Comparison of ENCODE assay signal across 9 cellular contexts in the genomic region with DNA sequence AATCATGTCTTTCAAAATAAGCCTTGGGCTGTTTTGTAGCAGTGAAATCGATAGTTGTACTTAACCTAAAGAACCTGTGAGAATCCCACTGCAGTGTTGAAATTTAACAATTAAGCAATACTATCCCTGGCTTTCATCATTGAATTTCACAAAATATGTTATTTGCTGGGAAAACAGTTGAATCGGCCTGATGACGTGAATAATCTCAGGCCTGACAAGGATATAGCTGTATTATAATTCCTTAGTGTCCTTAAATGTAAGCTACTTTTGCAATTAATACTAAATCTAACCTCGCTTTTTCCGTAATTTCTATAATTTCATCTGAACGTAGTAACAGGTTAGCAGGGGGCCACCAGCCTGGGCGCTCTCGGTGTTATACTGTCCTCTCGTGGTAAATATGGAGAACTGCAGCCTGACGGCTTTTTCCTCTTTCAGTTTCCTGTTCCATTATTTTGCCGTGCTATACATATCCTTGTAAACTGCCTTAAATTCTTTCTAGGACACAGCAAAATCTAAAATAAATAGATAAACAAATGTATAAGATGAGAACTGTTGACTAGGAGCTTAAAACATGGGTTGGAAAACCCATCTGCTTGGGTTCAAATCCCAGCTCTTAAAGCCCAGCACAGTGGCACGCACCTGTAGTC. TPM values are rescaled to one million over a fixed set of nuclear protein-coding genes. Genes with fewer than 3 reads are reported as not detected.
DNase-seq lines count a peak whose midpoint lies in the region; ATAC-seq and TF ChIP-seq lines count a peak whose summit lies in the region.
"Had no signal": no experiment of that assay in that cellular context is flagged by ENCODE, and none has a peak within 500 bp of the region (broad histone marks: within the 10 kb centered on the region; RNA-seq: fewer than 3 reads in every experiment).

No MANE protein-coding gene starts in this region.

- no peak overlapping the region for H3K27ac ChIP-seq in Panc1 (ENCODE audit: low read length)
- H3K27ac ChIP-seq in neutrophil: no peak overlapping the region
- H3K27ac ChIP-seq: SJSA1 had no signal

- H3K4me3 ChIP-seq in Panc1 (ENCODE audit: low read depth in 2 of 2, low read length in 2 of 2): peak overlapping the region in 1 of 2 experiments; percentile 21; a peak in 2 of 4 replicates
- peak overlapping the region; percentile 12 to 47 for H3K4me3 ChIP-seq in neutrophil (ENCODE audit: low read depth in 1 of 2, low read length in 1 of 2)
- H3K4me3 ChIP-seq: SJSA1 had no signal

- intact Hi-C loops in CD14-positive monocyte (cut with micrococcal nuclease): loop anchor here (5.0 to 10.0 kb wide), 4 partner anchors 549 to 721 kb away; no protein-coding TSS in a partner anchor
- intact Hi-C loops in Panc1 (cut with micrococcal nuclease; ENCODE audit: unreplicated experiment): loop anchor here (1.0 to 10.0 kb wide), 5 partner anchors 191 to 774 kb away; no protein-coding TSS in a partner anchor

- H3K36me3 ChIP-seq in Panc1 (ENCODE audit: control insufficient read depth, insufficient read depth, low read length): no peaks in the 10 kb centered on the region
- peaks cover 4% of the 10 kb centered on the region for H3K36me3 ChIP-seq in neutrophil

- POLR2A ChIA-PET in Panc1 (lab: Charles Lee): no interaction called here

- H3K36me3 Mint-ChIP-seq in CD14-positive monocyte (peaks cover 0 to 7% of the 10 kb centered on the region in 2 donors), type B pancreatic cell (no peaks in the 10 kb centered on the region)

- H3K27me3 Mint-ChIP-seq in CD14-positive monocyte (ENCODE audit: low read depth in 3 of 3) (no peaks in the 10 kb centered on the region), type B pancreatic cell (no peaks in the 10 kb centered on the region)

- BruUV-seq in Panc1 (replicated peaks; lab: Mats Ljungman, UMichigan): no TSS peak

- 0 out of 2 replicates have a peak, but pooled peaks cover 3% of the 10 kb centered on the region for H3K4me1 ChIP-seq in Panc1 (ENCODE audit: control insufficient read depth, insufficient read depth, low read length)
- H3K4me1 ChIP-seq in neutrophil (ENCODE audit: control insufficient read depth in 1 of 2, insufficient read depth in 1 of 2, low read depth in 1 of 2, low read length in 1 of 2): peaks cover 7 to 8% of the 10 kb centered on the region in 2 experiments
- H3K4me1 ChIP-seq: SJSA1 had no signal

- H3K27ac Mint-ChIP-seq in CD14-positive monocyte: peak overlapping the region in 4 of 7 donors; percentile 10 to 61 (median 40)
- H3K27ac Mint-ChIP-seq in type B pancreatic cell: no peak overlapping the region

- H3K4me3 Mint-ChIP-seq in CD14-positive monocyte (peak overlapping the region; percentile 43 to 55), type B pancreatic cell (no peak overlapping the region)

- CTCF ChIA-PET in Panc1 (lab: Charles Lee): interaction anchor here (2.3 kb wide), 1 partner anchor 690 kb away, joined by 15 read pairs; no protein-coding TSS in a partner anchor

- peak; percentile 83 for ATAC-seq in Panc1

- TF ChIP-seq CTCF in CD14-positive monocyte (IDR thresholded peaks at IDR 0.05) (peak; percentile 100), Panc1 (IDR thresholded peaks at IDR 0.05) (peak; percentile 100), neutrophil (IDR thresholded peaks at IDR 0.05) (peak; percentile 87), type B pancreatic cell (conservative IDR thresholded peaks at IDR 0.05) (peak; percentile 100)

- H3K4me1 Mint-ChIP-seq in CD14-positive monocyte: peaks cover 56% of the 10 kb centered on the region
- H3K4me1 Mint-ChIP-seq in type B pancreatic cell (ENCODE audit: unreplicated experiment): peaks cover 6% of the 10 kb centered on the region

- DNase-seq in CD14-positive monocyte (ENCODE audit: low spot score) (peak; percentile 52), GM19240 (ENCODE audit: insufficient read length, low spot score) (peak; percentile 25), HK-2 (ENCODE audit: unreplicated experiment) (peak; percentile 58), Panc1 (ENCODE audit: low read depth, low spot score) (peak; percentile 69), activated T-helper 1 cell treated with Interleukin-2 at 50 U/mL for 16 hours (ENCODE audit: low read depth) (peak; percentile 16), fibroblast of peridontal ligament (ENCODE audit: extremely low read depth) (peak; percentile 81), type B pancreatic cell (ENCODE audit: extremely low spot score, unreplicated experiment) (no peak)

- H3K9me3 ChIP-seq in Panc1 (ENCODE audit: control insufficient read depth, insufficient read depth, low read depth, low read length) (no peaks in the 10 kb centered on the region), neutrophil (no peaks in the 10 kb centered on the region)
- H3K9me3 ChIP-seq: SJSA1 had no signal

- no peaks in the 10 kb centered on the region for H3K27me3 ChIP-seq in Panc1 (ENCODE audit: control insufficient read depth, insufficient read depth, low read length)
- H3K27me3 ChIP-seq in neutrophil: no peaks in the 10 kb centered on the region
- H3K27me3 ChIP-seq: SJSA1 had no signal

- in situ Hi-C loops in Panc1 (cut with HindIII; ENCODE audit: low pct_unique_long_range_greater_than_20kb, low sequenced_read_pairs): no loop called here

- H3K9me3 Mint-ChIP-seq in CD14-positive monocyte (no peaks in the 10 kb centered on the region), type B pancreatic cell (peaks cover 8% of the 10 kb centered on the region)

RNA-seq across cellular contexts. Expression of a gene that starts 24.0 kb away (rescaled TPM):
- polyA plus RNA-seq in CD14-positive monocyte: under 1 TPM; 0.41 to 0.60 TPM
- total RNA-seq in Panc1 (2021; ENCODE audit: unreplicated experiment): 12.8 TPM
- 4.2 TPM for polyA plus RNA-seq in Panc1 (2012; ENCODE audit: insufficient read length)
- 2.5 and 3.9 TPM in 2 replicates for total RNA-seq in type B pancreatic cell (ENCODE audit: low replicate concordance)
